ENCODE assay signal across 7 cellular contexts in genomic region chr3:86793786-86794185, GRCh38.
A peak's percentile ranks its signal among the peaks of the same experiment; 100 is the strongest.
DNase-seq lines count a peak whose midpoint lies in the region; ATAC-seq and TF ChIP-seq lines count a peak whose summit lies in the region.

No MANE protein-coding gene starts in this region.

- TF ChIP-seq POLR2A in GM18505 (IDR thresholded peaks at IDR 0.05; ENCODE audit: borderline replicate concordance, extremely low read depth, insufficient read depth, insufficient read length): no peak

- no peaks in the 10 kb centered on the region for H3K4me1 ChIP-seq in colonic mucosa
- no peaks in the 10 kb centered on the region for H3K4me1 ChIP-seq in lung (ENCODE audit: control insufficient read depth in 2 of 2, insufficient read depth in 2 of 2, low read length in 2 of 2)
- no peaks in the 10 kb centered on the region for H3K4me1 ChIP-seq in urinary bladder (ENCODE audit: insufficient read depth)

- intact Hi-C loops in colonic mucosa (cut with DNase I): no loop called here

- TF ChIP-seq CTCF in colonic mucosa (IDR thresholded peaks at IDR 0.05) (no peak), lung (IDR thresholded peaks at IDR 0.05; ENCODE audit: control extremely low read depth, extremely low read depth) (no peak)

- H3K27ac ChIP-seq in colonic mucosa (peak overlapping the region; percentile 19), lung (ENCODE audit: low read depth in 1 of 2, low read length in 1 of 2) (no peak overlapping the region), urinary bladder (ENCODE audit: low read depth) (peak overlapping the region; percentile 59)

- H3K4me3 ChIP-seq in colonic mucosa: no peak overlapping the region
- H3K4me3 ChIP-seq in lung: no peak overlapping the region
- H3K4me3 ChIP-seq in urinary bladder (ENCODE audit: low read depth, low read length): no peak overlapping the region

- peak; percentile 58 for DNase-seq in LoVo (ENCODE audit: low spot score)
- no peak for DNase-seq in colonic mucosa
- DNase-seq in lung (ENCODE audit: low spot score): no peak

- ATAC-seq in lung (ENCODE audit: insufficient read depth, low FRiP score) (peak; percentile 74), GM21367 (IDR thresholded peaks at IDR 0.05; ENCODE audit: unreplicated experiment) (no peak), GM18505 (IDR thresholded peaks at IDR 0.05; ENCODE audit: unreplicated experiment) (no peak), GM21786 (IDR thresholded peaks at IDR 0.05; ENCODE audit: unreplicated experiment) (no peak)

- WGBS in lung, 2 donors: 57 to 71% methylated on average over 1 of the region's 1 CpG
- 21% methylated on average over 1 of the region's 1 CpG for WGBS in urinary bladder

- H3K27me3 ChIP-seq in colonic mucosa: no peaks in the 10 kb centered on the region
- no peaks in the 10 kb centered on the region for H3K27me3 ChIP-seq in lung (ENCODE audit: control insufficient read depth, insufficient read depth)

- no peak overlapping the region for H3K9ac ChIP-seq in colonic mucosa (ENCODE audit: low read depth in 2 of 2, low read length in 2 of 2)

- H3K36me3 ChIP-seq in colonic mucosa (no peaks in the 10 kb centered on the region), lung (ENCODE audit: control insufficient read depth in 2 of 2, insufficient read depth in 2 of 2, low read length in 2 of 2) (no peaks in the 10 kb centered on the region), urinary bladder (ENCODE audit: insufficient read depth) (no peaks in the 10 kb centered on the region)

- H3K9me3 ChIP-seq in colonic mucosa: no peaks in the 10 kb centered on the region
- no peaks in the 10 kb centered on the region for H3K9me3 ChIP-seq in lung (ENCODE audit: control insufficient read depth in 2 of 2, insufficient read depth in 1 of 2, low read length in 1 of 2)

Comparison
In these comparisons a context has a peak if more than half of its experiments do, and no peak if none do; other contexts are left out.
1. H3K27ac ChIP-seq: peak in colonic mucosa (single experiment) and urinary bladder (single experiment); none in lung (0 of 2).